In genomic region chr2:170500104-170500503, GRCh38 we compare ENCODE assay signal across 21 cellular contexts.
A peak's percentile ranks its signal among the peaks of the same experiment; 100 is the strongest.
DNase-seq lines count a peak whose midpoint lies in the region; ATAC-seq and TF ChIP-seq lines count a peak whose summit lies in the region.
"Had no signal": no experiment of that assay in that cellular context is flagged by ENCODE, and none has a peak within 500 bp of the region (broad histone marks: within the 10 kb centered on the region; RNA-seq: fewer than 3 reads in every experiment).

No MANE protein-coding gene starts in this region.

- peaks cover 59% of the 10 kb centered on the region for H3K4me1 Mint-ChIP-seq in GM23338
- H3K4me1 Mint-ChIP-seq: B cell; CD4-positive, CD25-positive, alpha-beta regulatory T cell had no signal

- no peak overlapping the region for H3K4me3 Mint-ChIP-seq in GM23338
- H3K4me3 Mint-ChIP-seq: B cell; CD4-positive, CD25-positive, alpha-beta regulatory T cell; CD8-positive, alpha-beta T cell; HFFc6 had no signal

- peaks cover 46% of the 10 kb centered on the region for H3K4me1 ChIP-seq in GM23338 (ENCODE audit: insufficient read depth)
- peaks cover 13% of the 10 kb centered on the region for H3K4me1 ChIP-seq in hepatocyte (ENCODE audit: insufficient read depth)
- no peaks in the 10 kb centered on the region for H3K4me1 ChIP-seq in mucosa of descending colon (ENCODE audit: low read depth)
- no peaks in the 10 kb centered on the region for H3K4me1 ChIP-seq in uterus
- H3K4me1 ChIP-seq: BLaER1 had no signal

- no peaks in the 10 kb centered on the region for H3K9me3 Mint-ChIP-seq in GM23338
- H3K9me3 Mint-ChIP-seq: CD4-positive, CD25-positive, alpha-beta regulatory T cell; CD8-positive, alpha-beta T cell had no signal

- H3K79me2 ChIP-seq in GM23338 (replicated peaks; ENCODE audit: insufficient read depth) (no peaks in the 10 kb centered on the region), hepatocyte (no peaks in the 10 kb centered on the region)

- 27% methylated on average over 1 of the region's 1 CpG for WGBS in hepatocyte (ENCODE audit: low lambda C conversion rate, missing lambda C conversion rate)

- H3K4me3 ChIP-seq in GM23338, result no peak overlapping the region
- H3K4me3 ChIP-seq in hepatocyte, result no peak overlapping the region
- H3K4me3 ChIP-seq in mucosa of descending colon, result no peak overlapping the region
- no peak overlapping the region for H3K4me3 ChIP-seq in uterus
- H3K4me3 ChIP-seq: BLaER1, GM12878, HAP-1 had no signal

- H3K27ac Mint-ChIP-seq in GM23338, result no peak overlapping the region
- H3K27ac Mint-ChIP-seq: B cell; CD4-positive, CD25-positive, alpha-beta regulatory T cell; CD8-positive, alpha-beta T cell; HFFc6 had no signal

- TF ChIP-seq CTCF in GM23338 (conservative IDR thresholded peaks at IDR 0.05; ENCODE audit: low read depth in 2 of 2) (no peak), hepatocyte (IDR thresholded peaks at IDR 0.05; ENCODE audit: poor library complexity) (no peak), mucosa of descending colon (IDR thresholded peaks at IDR 0.05) (no peak), uterus (IDR thresholded peaks at IDR 0.05) (no peak)

- H3K4me2 ChIP-seq in GM23338, result no peak overlapping the region; the same call in 1 of the 2 replicates
- no peak overlapping the region for H3K4me2 ChIP-seq in hepatocyte
- H3K4me2 ChIP-seq: BLaER1 had no signal

- no peaks in the 10 kb centered on the region for H4K20me1 ChIP-seq in GM23338 (replicated peaks; ENCODE audit: insufficient read depth)
- no peaks in the 10 kb centered on the region for H4K20me1 ChIP-seq in hepatocyte (ENCODE audit: insufficient read depth, poor library complexity, severe bottlenecking)
- H4K20me1 ChIP-seq: BLaER1 had no signal

- H3F3A ChIP-seq in GM23338 (replicated peaks; ENCODE audit: low read depth), result peaks cover 10% of the 10 kb centered on the region; the same call in 1 of the 2 replicates

- DNase-seq in GM23338 (ENCODE audit: low spot score), result no peak
- DNase-seq in hepatocyte (ENCODE audit: low spot score), result no peak
- no peak for DNase-seq in mucosa of descending colon
- DNase-seq in uterus, result no peak
- no peak for DNase-seq in AG08395 (ENCODE audit: low spot score)
- DNase-seq in head of caudate nucleus, result no peak
- DNase-seq in SK-N-DZ (ENCODE audit: low spot score), result no peak
- DNase-seq in NAMALWA (ENCODE audit: low spot score), result no peak
- DNase-seq: CD4-positive, CD25-positive, alpha-beta regulatory T cell; CD8-positive, alpha-beta T cell; DMS 273 treated with DMSO at 0.1 percent for 48 hours; DMS79; EL; GDM1; GOT3; HFFc6 had no signal

- ATAC-seq in GM23338 (no peak), mucosa of descending colon (peak; percentile 77)
- ATAC-seq: CD8-positive, alpha-beta T cell; GM12878 had no signal

- H3K27ac ChIP-seq in GM23338 (ENCODE audit: low read depth), result no peak overlapping the region
- peak overlapping the region; percentile 39 for H3K27ac ChIP-seq in hepatocyte
- peak overlapping the region; percentile 81 to 86 for H3K27ac ChIP-seq in uterus
- H3K27ac ChIP-seq: BLaER1, C4-2B had no signal

- peaks cover 4% of the 10 kb centered on the region for H3K27me3 Mint-ChIP-seq in GM23338 (ENCODE audit: insufficient read depth, low read depth, poor library complexity)

- intact Hi-C loops in mucosa of descending colon (cut with DNase I, micrococcal nuclease), result no loop called here
- intact Hi-C loops in uterus (cut with DNase I; ENCODE audit: low total_unique reads), result no loop called here
- intact Hi-C loops in head of caudate nucleus (cut with DNase I), result no loop called here

- H3K9me2 ChIP-seq in GM23338 (ENCODE audit: insufficient read depth) (no peaks in the 10 kb centered on the region), hepatocyte (replicated peaks; ENCODE audit: insufficient read depth) (no peaks in the 10 kb centered on the region)

- H3K9me3 ChIP-seq in hepatocyte (ENCODE audit: low read depth) (no peaks in the 10 kb centered on the region), mucosa of descending colon (no peaks in the 10 kb centered on the region), uterus (no peaks in the 10 kb centered on the region)
- H3K9me3 ChIP-seq: BLaER1, HAP-1 had no signal

- no peak for TF ChIP-seq POLR2A in uterus (IDR thresholded peaks at IDR 0.05)

- H3K36me3 ChIP-seq in GM23338 (ENCODE audit: insufficient read depth) (no peaks in the 10 kb centered on the region), hepatocyte (replicated peaks; ENCODE audit: insufficient read depth, low read depth) (no peaks in the 10 kb centered on the region), mucosa of descending colon (ENCODE audit: low read depth) (no peaks in the 10 kb centered on the region), uterus (no peaks in the 10 kb centered on the region)
- H3K36me3 ChIP-seq: BLaER1, HAP-1 had no signal

- no peaks in the 10 kb centered on the region; the same call in 1 of the 2 replicates for H3K27me3 ChIP-seq in GM23338 (ENCODE audit: insufficient read depth)
- no peaks in the 10 kb centered on the region for H3K27me3 ChIP-seq in hepatocyte
- no peaks in the 10 kb centered on the region for H3K27me3 ChIP-seq in uterus
- H3K27me3 ChIP-seq: BLaER1 had no signal

- H2AFZ ChIP-seq in GM23338 (0 out of 2 replicates have a peak overlapping the region, but pooled peaks have one; percentile 30), hepatocyte (no peak overlapping the region)

- no peaks in the 10 kb centered on the region for H3K36me3 Mint-ChIP-seq in GM23338 (ENCODE audit: low read depth)
- H3K36me3 Mint-ChIP-seq: CD4-positive, CD25-positive, alpha-beta regulatory T cell; CD8-positive, alpha-beta T cell had no signal

TF ChIP-seq in GM23338, 12 proteins besides CTCF, POLR2A, EP300 and RAD21 (continues in another document):
- TF ChIP-seq POLR2AphosphoS5 (IDR thresholded peaks at IDR 0.05; ENCODE audit: low read depth) (no peak), ETS1 (IDR thresholded peaks at IDR 0.05) (no peak), EZH2 (IDR thresholded peaks at IDR 0.05; ENCODE audit: low read depth, unreplicated experiment) (no peak), CREB1 (CRISPR knock-in tag; IDR thresholded peaks at IDR 0.05; ENCODE audit: low read depth) (no peak), STAT1 (IDR thresholded peaks at IDR 0.05; ENCODE audit: unreplicated experiment) (no peak)
